ENCODE assay signal across 9 cellular contexts in the genomic region with DNA sequence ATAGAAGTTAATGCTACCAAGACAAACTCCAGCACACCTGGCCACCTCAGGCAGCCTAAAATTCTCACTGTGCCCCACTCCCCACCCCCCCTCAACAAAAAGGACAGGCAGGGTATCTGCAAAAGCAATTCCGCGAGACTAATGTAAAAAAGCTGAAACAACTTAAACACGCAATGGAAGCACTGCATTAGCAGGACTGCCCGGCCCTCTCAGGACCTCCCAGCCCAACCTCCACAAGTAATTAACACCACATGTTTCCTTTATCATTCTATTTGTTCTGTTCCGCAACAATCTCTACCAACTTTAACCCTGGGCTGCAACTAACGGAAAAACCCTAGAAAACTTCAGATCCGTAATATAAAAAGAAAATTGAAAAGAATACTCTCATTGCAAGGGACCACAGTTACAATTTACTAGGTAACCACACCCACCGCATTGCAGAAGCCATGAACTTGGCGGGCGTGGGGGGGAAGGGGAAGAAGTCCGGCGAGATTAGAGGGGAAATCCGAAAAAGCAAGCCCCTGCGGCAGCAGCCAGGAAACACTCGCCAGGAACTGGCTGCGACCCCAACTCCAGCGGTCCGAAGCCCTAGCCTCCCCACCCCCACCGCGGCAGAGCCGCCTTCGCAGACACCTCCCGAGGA. TPM values are rescaled to one million over a fixed set of nuclear protein-coding genes. Genes with fewer than 3 reads are reported as not detected.
DNase-seq lines count a peak whose midpoint lies in the region; TF ChIP-seq lines count a peak whose summit lies in the region.
"Had no signal": no experiment of that assay in that cellular context is flagged by ENCODE, and none has a peak within 500 bp of the region (broad histone marks: within the 10 kb centered on the region; RNA-seq: fewer than 3 reads in every experiment).

No MANE protein-coding gene starts in this region.

- TF ChIP-seq CTCF in adrenal gland (IDR thresholded peaks at IDR 0.05): no peak

- H3K4me1 ChIP-seq in adrenal gland (replicated peaks in 1 of 2) (peaks cover 0 to 50% of the 10 kb centered on the region in 2 donors), thymus (ENCODE audit: control insufficient read depth, insufficient read depth, low read length) (no peaks in the 10 kb centered on the region)

- intact Hi-C loops in adrenal gland (cut with DNase I): loop anchor here (5.0 to 10.0 kb wide), 2 partner anchors 80 to 248 kb away; partner anchors contain the start of gene ZBTB14 (in 1 of the 2)

- 1 to 4% (median 3%) methylated on average over 13 to 23 of the region's 23 CpGs for WGBS in adrenal gland, 4 donors
- 10% methylated on average over 23 of the region's 23 CpGs for WGBS in thymus

- peaks cover 58% of the 10 kb centered on the region for H3K27me3 Mint-ChIP-seq in T-helper 1 cell treated with Interleukin-12 subunit alpha and Interleukin-12 subunit beta and Interleukin-4 antibody, amounts not matched to agents 30 μg/mL and 1 μg/mL, for 36 hours (ENCODE audit: low read depth)
- peaks cover 3 to 15% (median 5%) of the 10 kb centered on the region in 3 donors for H3K27me3 Mint-ChIP-seq in immature natural killer cell (ENCODE audit: low read depth in 3 of 3)

- H3K27ac ChIP-seq in adrenal gland: peak overlapping the region; percentile 31 to 93 (median 87)
- peak overlapping the region; percentile 55 for H3K27ac ChIP-seq in thymus (ENCODE audit: low read depth)
- H3K27ac ChIP-seq: C4-2B had no signal

- H3K27me3 ChIP-seq in adrenal gland: no peaks in the 10 kb centered on the region
- peaks cover 24% of the 10 kb centered on the region for H3K27me3 ChIP-seq in thymus (ENCODE audit: control insufficient read depth, insufficient read depth)

- H3K36me3 ChIP-seq in adrenal gland (replicated peaks in 1 of 2): no peaks in the 10 kb centered on the region
- H3K36me3 ChIP-seq in thymus (ENCODE audit: control insufficient read depth, insufficient read depth): no peaks in the 10 kb centered on the region

- H3K9me3 ChIP-seq in adrenal gland (replicated peaks in 1 of 3) (no peaks in the 10 kb centered on the region), thymus (ENCODE audit: control insufficient read depth) (no peaks in the 10 kb centered on the region)

- H3K4me1 Mint-ChIP-seq in T-helper 1 cell treated with Interleukin-12 subunit alpha and Interleukin-12 subunit beta and Interleukin-4 antibody, amounts not matched to agents 30 μg/mL and 1 μg/mL, for 36 hours (ENCODE audit: low read depth): peaks cover 2% of the 10 kb centered on the region
- peaks cover 0 to 6% of the 10 kb centered on the region in 2 donors for H3K4me1 Mint-ChIP-seq in immature natural killer cell

- no peak overlapping the region for H3K27ac Mint-ChIP-seq in T-helper 1 cell treated with Interleukin-12 subunit alpha and Interleukin-12 subunit beta and Interleukin-4 antibody, amounts not matched to agents 30 μg/mL and 1 μg/mL, for 36 hours
- no peak overlapping the region for H3K27ac Mint-ChIP-seq in immature natural killer cell

- H3K9me3 Mint-ChIP-seq in T-helper 1 cell treated with Interleukin-12 subunit alpha and Interleukin-12 subunit beta and Interleukin-4 antibody, amounts not matched to agents 30 μg/mL and 1 μg/mL, for 36 hours: no peaks in the 10 kb centered on the region
- H3K9me3 Mint-ChIP-seq in immature natural killer cell: peaks cover 0 to 5% (median 0%) of the 10 kb centered on the region in 6 donors

- H3K36me3 Mint-ChIP-seq in T-helper 1 cell treated with Interleukin-12 subunit alpha and Interleukin-12 subunit beta and Interleukin-4 antibody, amounts not matched to agents 30 μg/mL and 1 μg/mL, for 36 hours (ENCODE audit: low read depth): no peaks in the 10 kb centered on the region
- H3K36me3 Mint-ChIP-seq in immature natural killer cell: no peaks in the 10 kb centered on the region

- DNase-seq in T-helper 1 cell (no peak), adrenal gland (peak in 5 of 7 donors; percentile 31 to 52 (median 41)), immature natural killer cell (no peak), SW480 (ENCODE audit: low spot score) (no peak), NCI-H2227 (lab: John Stamatoyannopoulos, UW; ENCODE audit: unreplicated experiment) (no peak), hepatic stellate cell (ENCODE audit: low spot score) (no peak)

- peak overlapping the region; percentile 33 for H3K4me3 Mint-ChIP-seq in T-helper 1 cell treated with Interleukin-12 subunit alpha and Interleukin-12 subunit beta and Interleukin-4 antibody, amounts not matched to agents 30 μg/mL and 1 μg/mL, for 36 hours
- peak overlapping the region in 4 of 5 donors; percentile 10 to 65 (median 45) for H3K4me3 Mint-ChIP-seq in immature natural killer cell

- peak overlapping the region in 3 of 4 donors; percentile 48 to 94 (median 77) for H3K4me3 ChIP-seq in adrenal gland
- H3K4me3 ChIP-seq in thymus (ENCODE audit: low read length): peak overlapping the region; percentile 44

- no peak for TF ChIP-seq POLR2A in adrenal gland (IDR thresholded peaks at IDR 0.05)

RNA-seq across cellular contexts. Expression of gene EPB41L3, which starts 1.3 kb away (rescaled TPM):
- 100 to 1,000 TPM; 123 to 173 (median 140) TPM for total RNA-seq in adrenal gland
- polyA plus RNA-seq in adrenal gland: 100 to 1,000 TPM in 1 of 3 donors, 10 to 100 TPM in 2; 36.5 to 236 (median 53.3) TPM
- polyA plus RNA-seq in immature natural killer cell: under 1 TPM in 2 of 3 donors, not detected in 1; 0.61 to 0.63 TPM
- polyA plus RNA-seq in thymus: 31.9 TPM

Comparison
In these comparisons a context has a peak if more than half of its experiments do, and no peak if none do; other contexts are left out.
1. DNase-seq: peak in adrenal gland (5 of 7); none in T-helper 1 cell (0 of 5), immature natural killer cell (0 of 3), SW480 (single experiment), NCI-H2227 (single experiment) and hepatic stellate cell (single experiment).
2. RNA of gene EPB41L3, which starts 1.3 kb away (polyA plus RNA-seq): 36.5 to 236 TPM in adrenal gland and 31.9 TPM in thymus (single experiment); 0.61 to 0.63 TPM in immature natural killer cell; every median in the first group is over 10 times any median in the second.